Comparison of ENCODE assay signal across 25 cellular contexts in genomic region chr12:108299980-108300696, GRCh38. TPM values are rescaled to one million over a fixed set of nuclear protein-coding genes. Genes with fewer than 3 reads are reported as not detected.
"Had no signal": no experiment of that assay in that cellular context is flagged by ENCODE, and none has a peak within 500 bp of the region (broad histone marks: within the 10 kb centered on the region; RNA-seq: fewer than 3 reads in every experiment).

No MANE protein-coding gene starts in this region.

- H3K9me3 ChIP-seq: adrenal gland, body of pancreas, gastrocnemius medialis, tibial nerve had no signal

- H3K27me3 Mint-ChIP-seq: activated CD4-positive, alpha-beta T cell treated with anti-CD3 and anti-CD28 coated beads for 36 hours had no signal

- H3K9me3 Mint-ChIP-seq: activated B cell treated with CpG ODN at 0.5 μM for 24 hours; activated naive CD8-positive, alpha-beta T cell treated with anti-CD3 and anti-CD28 coated beads for 36 hours; activated T-helper 2 cell treated with anti-CD3 and anti-CD28 coated beads, Interferon-gamma antibody, Interleukin-2, Interleukin-4, amounts not matched to agents 10 μg/mL and 5 μg/mL and 100 μg/mL, durations not matched to agents 14 hours and 24 hours and 36 hours; mesothelial cell of epicardium; T-helper 2 cell treated with Interferon-gamma antibody and Interleukin-4, amounts not matched to agents 5 μg/mL and 100 μg/mL, for 36 hours had no signal

- H3K4me3 ChIP-seq: adrenal gland, body of pancreas, gastrocnemius medialis, hepatocyte, tibial nerve had no signal

- H3K27ac ChIP-seq: gastrocnemius medialis, hepatocyte had no signal

- H3K36me3 ChIP-seq: adrenal gland, gastrocnemius medialis, tibial nerve had no signal

- ATAC-seq: activated CD4-positive, alpha-beta T cell treated with anti-CD3 and anti-CD28 coated beads for 36 hours; activated CD8-positive, alpha-beta memory T cell treated with anti-CD3 and anti-CD28 coated beads, Interleukin-2, amount 10 ng/mL, durations not matched to agents 7 days and 5 days; activated CD8-positive, alpha-beta T cell treated with anti-CD3 and anti-CD28 coated beads, Interleukin-2, amount 10 ng/mL, durations not matched to agents 7 days and 5 days; body of pancreas; gastrocnemius medialis; left colon; naive thymus-derived CD4-positive, alpha-beta T cell; right cardiac atrium had no signal

- FAIRE-seq: endometrium, keratinocyte, urothelium cell line had no signal

- H3K36me3 Mint-ChIP-seq: activated CD8-positive, alpha-beta memory T cell treated with anti-CD3 and anti-CD28 coated beads, Interleukin-2, amount 10 ng/mL, durations not matched to agents 7 days and 5 days; activated naive CD8-positive, alpha-beta T cell treated with anti-CD3 and anti-CD28 coated beads for 36 hours; mesothelial cell of epicardium had no signal

- H3K27me3 ChIP-seq: adrenal gland, body of pancreas, gastrocnemius medialis, hepatocyte, tibial nerve had no signal

- DNase-seq: activated B cell treated with CpG ODN at 0.5 μM for 24 hours; activated CD4-positive, alpha-beta T cell treated with anti-CD3 and anti-CD28 coated beads for 36 hours; activated CD8-positive, alpha-beta memory T cell treated with anti-CD3 and anti-CD28 coated beads, Interleukin-2, amount 10 ng/mL, durations not matched to agents 7 days and 5 days; activated CD8-positive, alpha-beta T cell treated with anti-CD3 and anti-CD28 coated beads, Interleukin-2, amount 10 ng/mL, durations not matched to agents 7 days and 5 days; activated naive CD4-positive, alpha-beta T cell treated with Interleukin-2 at 50 U/mL for 16 hours; activated naive CD8-positive, alpha-beta T cell treated with anti-CD3 and anti-CD28 coated beads for 36 hours; activated T-cell treated with anti-CD3 and anti-CD28 coated beads, Interleukin-2, amount 50 U/mL, for 48 hours; adrenal gland; body of pancreas; gastrocnemius medialis; glutamatergic neuron; left colon; naive thymus-derived CD4-positive, alpha-beta T cell; stimulated activated CD4-positive, alpha-beta T cell treated with anti-CD3 and anti-CD28 coated beads, Interleukin-2, amount 100 ng/mL, for 48 hours; stimulated activated naive CD4-positive, alpha-beta T cell treated with Interleukin-2 at 50 U/mL for 16 hours; T-helper 1 cell had no signal

- H3K4me1 Mint-ChIP-seq: activated B cell treated with CpG ODN at 0.5 μM for 24 hours; activated naive CD8-positive, alpha-beta T cell treated with anti-CD3 and anti-CD28 coated beads for 36 hours had no signal

- H3K27ac Mint-ChIP-seq: activated B cell treated with CpG ODN at 0.5 μM for 24 hours; activated CD4-positive, alpha-beta T cell treated with anti-CD3 and anti-CD28 coated beads for 36 hours; activated CD8-positive, alpha-beta memory T cell treated with anti-CD3 and anti-CD28 coated beads, Interleukin-2, amount 10 ng/mL, durations not matched to agents 7 days and 5 days; activated naive CD8-positive, alpha-beta T cell treated with anti-CD3 and anti-CD28 coated beads for 36 hours; activated T-helper 2 cell treated with anti-CD3 and anti-CD28 coated beads, Interferon-gamma antibody, Interleukin-2, Interleukin-4, amounts not matched to agents 10 μg/mL and 5 μg/mL and 100 μg/mL, durations not matched to agents 14 hours and 24 hours and 36 hours; mesothelial cell of epicardium; naive thymus-derived CD4-positive, alpha-beta T cell; T-helper 2 cell treated with Interferon-gamma antibody and Interleukin-4, amounts not matched to agents 5 μg/mL and 100 μg/mL, for 36 hours had no signal

- H3K4me3 Mint-ChIP-seq: activated B cell treated with CpG ODN at 0.5 μM for 24 hours; activated CD4-positive, alpha-beta T cell treated with anti-CD3 and anti-CD28 coated beads for 36 hours; activated CD8-positive, alpha-beta memory T cell treated with anti-CD3 and anti-CD28 coated beads, Interleukin-2, amount 10 ng/mL, durations not matched to agents 7 days and 5 days; activated CD8-positive, alpha-beta T cell treated with anti-CD3 and anti-CD28 coated beads, Interleukin-2, amount 10 ng/mL, durations not matched to agents 7 days and 5 days; activated naive CD8-positive, alpha-beta T cell treated with anti-CD3 and anti-CD28 coated beads for 36 hours; mesothelial cell of epicardium; naive thymus-derived CD4-positive, alpha-beta T cell; T-helper 2 cell treated with Interferon-gamma antibody and Interleukin-4, amounts not matched to agents 5 μg/mL and 100 μg/mL, for 36 hours had no signal

RNA-seq across cellular contexts. Expression of gene CMKLR1, which starts 39.0 kb away (rescaled TPM):
- total RNA-seq: activated CD4-positive, alpha-beta T cell treated with anti-CD3 and anti-CD28 coated beads for 36 hours; activated CD8-positive, alpha-beta memory T cell treated with anti-CD3 and anti-CD28 coated beads, Interleukin-2, amount 10 ng/mL, durations not matched to agents 7 days and 5 days; activated naive CD8-positive, alpha-beta T cell treated with anti-CD3 and anti-CD28 coated beads for 36 hours; activated T-helper 2 cell treated with anti-CD3 and anti-CD28 coated beads, Interferon-gamma antibody, Interleukin-2, Interleukin-4, amounts not matched to agents 10 μg/mL and 5 μg/mL and 100 μg/mL, durations not matched to agents 14 hours and 24 hours and 36 hours had no signal
- polyA plus RNA-seq: keratinocyte had no signal
